18 cellular contexts compared by ENCODE assay signal in genomic region chr6:56551409-56552120, GRCh38.
DNase-seq lines count a peak whose midpoint lies in the region; ATAC-seq and TF ChIP-seq lines count a peak whose summit lies in the region.
"Had no signal": no experiment of that assay in that cellular context is flagged by ENCODE, and none has a peak within 500 bp of the region (broad histone marks: within the 10 kb centered on the region; RNA-seq: fewer than 3 reads in every experiment).

No MANE protein-coding gene starts in this region.

- CTCF ChIA-PET in HEK293T (lab: Yijun Ruan, JAX): interaction anchor here (0.6 to 2.7 kb wide), 3 partner anchors 20 to 181 kb away, joined by 3 to 5 read pairs (median 3); no protein-coding TSS in a partner anchor

- H3K27ac ChIP-seq in temporal lobe (ENCODE audit: low read depth, low read length): peak overlapping the region; percentile 3

- DNase-seq in HEK293T (ENCODE audit: extremely low spot score): no peak
- DNase-seq in SK-N-DZ (ENCODE audit: low spot score): peak; percentile 56
- DNase-seq in left lobe of liver (ENCODE audit: low spot score): no peak
- DNase-seq in inferior parietal cortex (ENCODE audit: extremely low spot score): no peak
- DNase-seq: Calu3; central memory CD4-positive, alpha-beta T cell; GF-D8; hippocampal formation; NCI-H1417; NCI-H2171 treated with DMSO at 0.1 percent for 48 hours; stimulated activated CD4-positive, alpha-beta T cell treated with anti-CD3 and anti-CD28 coated beads, Interleukin-1b, Interleukin-23, amount 100 ng/mL, for 48 hours; T-helper 17 cell had no signal

- POLR2A ChIA-PET in HEK293T (lab: Yijun Ruan, JAX): interaction anchor here (0.6 to 1.1 kb wide), 2 partner anchors 9 to 10 kb away, joined by 3 to 4 read pairs; no protein-coding TSS in a partner anchor

- peak; percentile 35 for ATAC-seq in left lobe of liver
- no peak for ATAC-seq in HG02852 (IDR thresholded peaks at IDR 0.05; ENCODE audit: unreplicated experiment)
- no peak for ATAC-seq in HG03135 (IDR thresholded peaks at IDR 0.05; ENCODE audit: unreplicated experiment)
- ATAC-seq: GM23338, Right ventricle myocardium inferior, T-helper 17 cell, WTC11 had no signal

TF ChIP-seq in HEK293T, 16 proteins besides CTCF, POLR2A, EP300 and RAD21:
- no peak for TF ChIP-seq FOXA1 (IDR thresholded peaks at IDR 0.05)
- TF ChIP-seq PKNOX1 (IDR thresholded peaks at IDR 0.05): peak; percentile 85
